17 cellular contexts compared by ENCODE assay signal in the genomic region with DNA sequence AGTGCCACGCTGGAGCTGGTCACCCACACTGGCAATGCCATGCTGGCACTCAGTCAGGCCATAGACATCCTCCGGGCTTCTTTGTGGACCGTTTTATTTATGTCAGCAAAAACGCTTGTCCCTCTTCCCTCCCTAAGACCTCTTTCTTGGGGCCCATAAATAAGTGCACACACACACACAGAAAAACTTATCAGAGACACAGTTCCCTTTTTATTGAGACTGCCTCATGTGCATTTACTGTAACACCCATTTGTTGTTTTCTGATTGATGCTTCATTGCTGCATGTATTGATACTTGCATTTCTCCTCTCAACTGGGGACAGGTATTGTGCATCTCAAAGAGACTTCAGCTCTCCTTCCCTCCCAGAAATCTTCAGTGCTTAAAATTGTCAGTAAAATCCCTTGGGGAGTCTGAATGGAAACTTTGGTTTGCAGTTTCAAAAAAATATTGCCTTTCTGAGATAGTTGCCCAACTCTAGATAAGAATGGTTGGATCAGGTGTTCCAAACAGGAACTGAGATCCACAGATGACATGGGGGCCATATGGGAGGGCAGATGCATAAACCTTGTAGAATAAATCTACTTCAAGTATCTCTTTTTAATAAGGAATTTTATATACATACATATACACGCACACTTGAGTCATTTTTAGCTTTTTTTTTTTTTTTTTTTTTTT. TPM values are rescaled to one million over a fixed set of nuclear protein-coding genes. Genes with fewer than 3 reads are reported as not detected.
DNase-seq lines count a peak whose midpoint lies in the region; ATAC-seq and TF ChIP-seq lines count a peak whose summit lies in the region.
"Had no signal": no experiment of that assay in that cellular context is flagged by ENCODE, and none has a peak within 500 bp of the region (broad histone marks: within the 10 kb centered on the region; RNA-seq: fewer than 3 reads in every experiment).

No MANE protein-coding gene starts in this region.

- intact Hi-C loops in activated CD4-positive, alpha-beta T cell treated with anti-CD3 and anti-CD28 coated beads for 36 hours (cut with DNase I, micrococcal nuclease), result no loop called here
- intact Hi-C loops in activated T-helper 2 cell treated with anti-CD3 and anti-CD28 coated beads, Interferon-gamma antibody, Interleukin-2, Interleukin-4, amounts not matched to agents 10 μg/mL and 5 μg/mL and 100 μg/mL, durations not matched to agents 14 hours and 24 hours and 36 hours (cut with micrococcal nuclease), result no loop called here

- no peak overlapping the region for H3K4me3 Mint-ChIP-seq in activated CD4-positive, alpha-beta T cell treated with anti-CD3 and anti-CD28 coated beads, Interleukin-2, amount 10 ng/mL, durations not matched to agents 7 days and 5 days
- no peak overlapping the region for H3K4me3 Mint-ChIP-seq in activated CD4-positive, alpha-beta T cell treated with anti-CD3 and anti-CD28 coated beads for 36 hours
- no peak overlapping the region for H3K4me3 Mint-ChIP-seq in activated T-helper 2 cell treated with anti-CD3 and anti-CD28 coated beads, Interferon-gamma antibody, Interleukin-2, Interleukin-4, amounts not matched to agents 10 μg/mL and 5 μg/mL and 100 μg/mL, durations not matched to agents 14 hours and 24 hours and 36 hours (ENCODE audit: low read depth)
- no peak overlapping the region for H3K4me3 Mint-ChIP-seq in mesothelial cell of epicardium
- H3K4me3 Mint-ChIP-seq: CD14-positive monocyte; H9; T-helper 1 cell treated with Interleukin-12 subunit alpha and Interleukin-12 subunit beta and Interleukin-4 antibody, amounts not matched to agents 30 μg/mL and 1 μg/mL, for 36 hours had no signal

- peak overlapping the region; percentile 36 for H3K27ac Mint-ChIP-seq in activated CD4-positive, alpha-beta T cell treated with anti-CD3 and anti-CD28 coated beads, Interleukin-2, amount 10 ng/mL, durations not matched to agents 7 days and 5 days
- no peak overlapping the region for H3K27ac Mint-ChIP-seq in activated CD4-positive, alpha-beta T cell treated with anti-CD3 and anti-CD28 coated beads for 36 hours
- H3K27ac Mint-ChIP-seq in activated T-helper 2 cell treated with anti-CD3 and anti-CD28 coated beads, Interferon-gamma antibody, Interleukin-2, Interleukin-4, amounts not matched to agents 10 μg/mL and 5 μg/mL and 100 μg/mL, durations not matched to agents 14 hours and 24 hours and 36 hours, result no peak overlapping the region
- H3K27ac Mint-ChIP-seq in mesothelial cell of epicardium, result no peak overlapping the region
- H3K27ac Mint-ChIP-seq: T-helper 1 cell treated with Interleukin-12 subunit alpha and Interleukin-12 subunit beta and Interleukin-4 antibody, amounts not matched to agents 30 μg/mL and 1 μg/mL, for 36 hours had no signal

- H3K27me3 Mint-ChIP-seq in activated CD4-positive, alpha-beta T cell treated with anti-CD3 and anti-CD28 coated beads, Interleukin-2, amount 10 ng/mL, durations not matched to agents 7 days and 5 days, result no peaks in the 10 kb centered on the region
- no peaks in the 10 kb centered on the region for H3K27me3 Mint-ChIP-seq in activated CD4-positive, alpha-beta T cell treated with anti-CD3 and anti-CD28 coated beads for 36 hours
- no peaks in the 10 kb centered on the region for H3K27me3 Mint-ChIP-seq in activated T-helper 2 cell treated with anti-CD3 and anti-CD28 coated beads, Interferon-gamma antibody, Interleukin-2, Interleukin-4, amounts not matched to agents 10 μg/mL and 5 μg/mL and 100 μg/mL, durations not matched to agents 14 hours and 24 hours and 36 hours (ENCODE audit: low read depth)
- H3K27me3 Mint-ChIP-seq in mesothelial cell of epicardium (ENCODE audit: low read depth), result no peaks in the 10 kb centered on the region

- ATAC-seq in activated CD4-positive, alpha-beta T cell treated with anti-CD3 and anti-CD28 coated beads for 36 hours, result no peak
- ATAC-seq in HG02759 (IDR thresholded peaks at IDR 0.05; ENCODE audit: unreplicated experiment), result peak; percentile 22
- ATAC-seq in GM21576 (IDR thresholded peaks at IDR 0.05; ENCODE audit: unreplicated experiment), result no peak

- CTCF ChIA-PET in activated CD4-positive, alpha-beta T cell treated with anti-CD3 and anti-CD28 coated beads, Interleukin-2, amount 10 ng/mL, durations not matched to agents 7 days and 5 days (lab: Charles Lee), result interaction anchor here (0.9 kb wide), 1 partner anchor 9 kb away, joined by 3 read pairs; no protein-coding TSS in a partner anchor
- CTCF ChIA-PET in activated CD4-positive, alpha-beta T cell treated with anti-CD3 and anti-CD28 coated beads for 36 hours (lab: Charles Lee), result interaction anchor here (0.7 to 0.9 kb wide), 3 partner anchors 11 to 111 kb away, joined by 3 to 4 read pairs (median 3); no protein-coding TSS in a partner anchor

- POLR2A ChIA-PET in activated CD4-positive, alpha-beta T cell treated with anti-CD3 and anti-CD28 coated beads, Interleukin-2, amount 10 ng/mL, durations not matched to agents 7 days and 5 days (lab: Charles Lee), result no interaction called here
- POLR2A ChIA-PET in activated CD4-positive, alpha-beta T cell treated with anti-CD3 and anti-CD28 coated beads for 36 hours (lab: Charles Lee), result no interaction called here

- no peaks in the 10 kb centered on the region for H3K9me3 Mint-ChIP-seq in activated CD4-positive, alpha-beta T cell treated with anti-CD3 and anti-CD28 coated beads, Interleukin-2, amount 10 ng/mL, durations not matched to agents 7 days and 5 days
- no peaks in the 10 kb centered on the region for H3K9me3 Mint-ChIP-seq in activated CD4-positive, alpha-beta T cell treated with anti-CD3 and anti-CD28 coated beads for 36 hours (ENCODE audit: low read depth)
- H3K9me3 Mint-ChIP-seq in activated T-helper 2 cell treated with anti-CD3 and anti-CD28 coated beads, Interferon-gamma antibody, Interleukin-2, Interleukin-4, amounts not matched to agents 10 μg/mL and 5 μg/mL and 100 μg/mL, durations not matched to agents 14 hours and 24 hours and 36 hours, result no peaks in the 10 kb centered on the region
- H3K9me3 Mint-ChIP-seq in mesothelial cell of epicardium, result no peaks in the 10 kb centered on the region
- H3K9me3 Mint-ChIP-seq: H9; T-helper 1 cell treated with Interleukin-12 subunit alpha and Interleukin-12 subunit beta and Interleukin-4 antibody, amounts not matched to agents 30 μg/mL and 1 μg/mL, for 36 hours had no signal

- DNase-seq in activated CD4-positive, alpha-beta T cell treated with anti-CD3 and anti-CD28 coated beads, Interleukin-2, amount 10 ng/mL, durations not matched to agents 7 days and 5 days, result no peak
- no peak for DNase-seq in activated CD4-positive, alpha-beta T cell treated with anti-CD3 and anti-CD28 coated beads for 36 hours
- DNase-seq in superior temporal gyrus (ENCODE audit: extremely low spot score) (no peak), mesothelial cell of epicardium (ENCODE audit: low spot score in 2 of 2, unreplicated experiment in 2 of 2) (no peak)
- DNase-seq in activated T-helper 2 cell treated with anti-CD3 and anti-CD28 coated beads, Interferon-gamma antibody, Interleukin-2, Interleukin-4, amounts not matched to agents 10 μg/mL and 5 μg/mL and 100 μg/mL, durations not matched to agents 14 hours and 24 hours and 36 hours (ENCODE audit: low spot score), result no peak
- DNase-seq: DMS79, H9, NCI-H1417 treated with DMSO at 0.1 percent for 48 hours, NCI-H2029, NCI-H2171 treated with DMSO at 0.1 percent for 48 hours, NCI-H510A, SHP77 treated with DMSO at 0.1 percent for 48 hours had no signal

- peaks cover 22% of the 10 kb centered on the region for H3K36me3 Mint-ChIP-seq in activated CD4-positive, alpha-beta T cell treated with anti-CD3 and anti-CD28 coated beads, Interleukin-2, amount 10 ng/mL, durations not matched to agents 7 days and 5 days (ENCODE audit: low read depth)
- peaks cover 25% of the 10 kb centered on the region for H3K36me3 Mint-ChIP-seq in activated CD4-positive, alpha-beta T cell treated with anti-CD3 and anti-CD28 coated beads for 36 hours (ENCODE audit: low read depth)
- peaks cover 30% of the 10 kb centered on the region for H3K36me3 Mint-ChIP-seq in activated T-helper 2 cell treated with anti-CD3 and anti-CD28 coated beads, Interferon-gamma antibody, Interleukin-2, Interleukin-4, amounts not matched to agents 10 μg/mL and 5 μg/mL and 100 μg/mL, durations not matched to agents 14 hours and 24 hours and 36 hours (ENCODE audit: low read depth)
- peaks cover 36% of the 10 kb centered on the region for H3K36me3 Mint-ChIP-seq in mesothelial cell of epicardium

- peak overlapping the region; percentile 13 for H3K27ac ChIP-seq in angular gyrus (ENCODE audit: low read depth, low read length)

- no peak for TF ChIP-seq CTCF in mesothelial cell of epicardium (IDR thresholded peaks at IDR 0.05; ENCODE audit: unreplicated experiment)

- H3K4me1 Mint-ChIP-seq in activated CD4-positive, alpha-beta T cell treated with anti-CD3 and anti-CD28 coated beads, Interleukin-2, amount 10 ng/mL, durations not matched to agents 7 days and 5 days, result peaks cover 1% of the 10 kb centered on the region
- peaks cover 1% of the 10 kb centered on the region for H3K4me1 Mint-ChIP-seq in activated CD4-positive, alpha-beta T cell treated with anti-CD3 and anti-CD28 coated beads for 36 hours
- H3K4me1 Mint-ChIP-seq in activated T-helper 2 cell treated with anti-CD3 and anti-CD28 coated beads, Interferon-gamma antibody, Interleukin-2, Interleukin-4, amounts not matched to agents 10 μg/mL and 5 μg/mL and 100 μg/mL, durations not matched to agents 14 hours and 24 hours and 36 hours (ENCODE audit: low read depth), result peaks cover 1% of the 10 kb centered on the region
- peaks cover 11% of the 10 kb centered on the region for H3K4me1 Mint-ChIP-seq in mesothelial cell of epicardium

RNA-seq across cellular contexts. Expression of gene PPP2R1B, which starts 50.9 kb away (rescaled TPM):
- 10 to 100 TPM; 44.7 to 50.2 TPM for total RNA-seq in activated CD4-positive, alpha-beta T cell treated with anti-CD3 and anti-CD28 coated beads, Interleukin-2, amount 10 ng/mL, durations not matched to agents 7 days and 5 days
- total RNA-seq in activated CD4-positive, alpha-beta T cell treated with anti-CD3 and anti-CD28 coated beads for 36 hours, result 10 to 100 TPM; 39.1 to 53.9 TPM
- total RNA-seq in activated T-helper 2 cell treated with anti-CD3 and anti-CD28 coated beads, Interferon-gamma antibody, Interleukin-2, Interleukin-4, amounts not matched to agents 10 μg/mL and 5 μg/mL and 100 μg/mL, durations not matched to agents 14 hours and 24 hours and 36 hours, result 57.7 and 64.2 TPM in 2 replicates
- 29.2 to 34.8 TPM (median 33.8 TPM) in 3 replicates for total RNA-seq in mesothelial cell of epicardium
